18 cellular contexts compared by ENCODE assay signal in the genomic region with DNA sequence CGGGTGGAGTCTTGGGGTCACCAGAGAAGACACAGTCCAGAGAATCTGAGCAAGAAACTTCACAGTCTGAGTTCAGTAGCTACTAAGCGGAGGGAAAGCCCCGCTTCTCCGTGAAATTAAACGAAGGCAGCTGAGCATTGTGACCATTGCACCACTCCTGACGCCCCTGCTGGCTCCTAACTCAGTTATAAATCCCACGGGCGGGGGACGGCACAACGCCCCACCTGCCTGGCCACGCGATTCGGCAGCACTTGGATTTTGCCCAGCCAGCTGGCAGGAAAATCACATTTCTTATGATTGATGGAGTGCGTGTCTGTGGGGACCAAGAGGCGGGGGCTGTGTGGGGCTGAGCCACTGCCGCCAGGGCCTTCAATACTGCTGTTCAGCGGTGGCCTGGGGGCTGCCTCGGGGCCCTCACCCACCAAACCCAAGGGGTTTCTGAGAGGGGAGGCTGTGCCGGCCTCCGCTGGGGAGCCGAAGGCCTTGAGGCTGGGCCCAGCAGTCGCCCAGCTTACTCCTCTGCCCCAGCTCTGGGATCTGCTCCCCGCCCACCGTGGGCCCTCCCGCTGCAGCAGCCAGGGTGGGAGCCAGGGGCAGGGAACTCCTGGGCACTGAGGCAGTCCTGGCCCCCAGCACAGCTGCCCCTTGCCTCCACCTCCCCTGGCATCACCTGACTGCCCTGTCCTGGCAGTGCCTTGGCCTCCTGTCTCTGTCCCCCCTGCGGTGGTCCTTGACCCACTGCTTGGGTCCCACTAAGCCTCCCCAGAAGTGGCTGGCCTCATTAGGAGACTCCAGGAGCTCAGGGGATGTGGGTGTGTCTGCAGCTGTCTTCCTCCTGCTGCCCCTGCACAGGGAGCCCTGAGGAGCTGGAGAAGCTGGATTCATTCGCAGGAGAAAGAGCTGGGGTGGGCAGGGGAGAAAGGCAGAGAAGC.
"Had no signal": no experiment of that assay in that cellular context is flagged by ENCODE, and none has a peak within 500 bp of the region (broad histone marks: within the 10 kb centered on the region; RNA-seq: fewer than 3 reads in every experiment).

No MANE protein-coding gene starts in this region.

- H3K36me3 Mint-ChIP-seq: stimulated activated effector memory CD8-positive, alpha-beta T cell treated with anti-CD3 and anti-CD28 coated beads, Interleukin-12 subunit alpha, Interleukin-12 subunit beta, amount 100 ng/mL, for 72 hours; type B pancreatic cell had no signal

- FAIRE-seq: colon had no signal

- H3K4me1 Mint-ChIP-seq: activated CD4-positive, alpha-beta T cell treated with anti-CD3 and anti-CD28 coated beads, Interleukin-2, amount 10 ng/mL, durations not matched to agents 7 days and 5 days; activated naive CD8-positive, alpha-beta T cell treated with anti-CD3 and anti-CD28 coated beads, Interleukin-2, amount 50 U/mL, for 24 hours; stimulated activated effector memory CD8-positive, alpha-beta T cell treated with anti-CD3 and anti-CD28 coated beads, Interleukin-12 subunit alpha, Interleukin-12 subunit beta, amount 100 ng/mL, for 72 hours had no signal

- DNase-seq: activated CD4-positive, alpha-beta T cell treated with anti-CD3 and anti-CD28 coated beads, Interleukin-2, amount 10 ng/mL, durations not matched to agents 7 days and 5 days; activated CD8-positive, alpha-beta T cell treated with anti-CD3 and anti-CD28 coated beads, Interleukin-2, amount 10 ng/mL, durations not matched to agents 7 days and 5 days; activated naive CD4-positive, alpha-beta T cell treated with anti-CD3 and anti-CD28 coated beads for 36 hours; activated naive CD8-positive, alpha-beta T cell treated with anti-CD3 and anti-CD28 coated beads, Interleukin-2, amount 50 U/mL, for 24 hours; activated T-cell treated with anti-CD3 and anti-CD28 coated beads, Interleukin-2, amount 50 U/mL, for 4 hours; anterior cingulate cortex; brain microvascular endothelial cell; central memory CD4-positive, alpha-beta T cell; dorsolateral prefrontal cortex; foreskin keratinocyte; ovary; right lobe of liver; stimulated activated CD4-positive, alpha-beta T cell treated with anti-CD3 and anti-CD28 coated beads, Interleukin-4, amount 100 ng/mL, for 24 hours; T1000; testis had no signal

- H3K9me3 Mint-ChIP-seq: activated CD4-positive, alpha-beta T cell treated with anti-CD3 and anti-CD28 coated beads, Interleukin-2, amount 10 ng/mL, durations not matched to agents 7 days and 5 days; activated naive CD4-positive, alpha-beta T cell treated with anti-CD3 and anti-CD28 coated beads for 36 hours; activated naive CD8-positive, alpha-beta T cell treated with anti-CD3 and anti-CD28 coated beads, Interleukin-2, amount 50 U/mL, for 24 hours; activated T-cell treated with anti-CD3 and anti-CD28 coated beads, Interleukin-2, amount 50 U/mL, for 4 hours; stimulated activated effector memory CD8-positive, alpha-beta T cell treated with anti-CD3 and anti-CD28 coated beads, Interleukin-12 subunit alpha, Interleukin-12 subunit beta, amount 100 ng/mL, for 72 hours; type B pancreatic cell had no signal

- H3K4me3 Mint-ChIP-seq: activated CD4-positive, alpha-beta T cell treated with anti-CD3 and anti-CD28 coated beads, Interleukin-2, amount 10 ng/mL, durations not matched to agents 7 days and 5 days; activated CD8-positive, alpha-beta T cell treated with anti-CD3 and anti-CD28 coated beads, Interleukin-2, amount 10 ng/mL, durations not matched to agents 7 days and 5 days; activated naive CD4-positive, alpha-beta T cell treated with anti-CD3 and anti-CD28 coated beads for 36 hours; activated naive CD8-positive, alpha-beta T cell treated with anti-CD3 and anti-CD28 coated beads, Interleukin-2, amount 50 U/mL, for 24 hours; activated T-cell treated with anti-CD3 and anti-CD28 coated beads, Interleukin-2, amount 50 U/mL, for 4 hours; stimulated activated effector memory CD8-positive, alpha-beta T cell treated with anti-CD3 and anti-CD28 coated beads, Interleukin-12 subunit alpha, Interleukin-12 subunit beta, amount 100 ng/mL, for 72 hours; type B pancreatic cell had no signal

- H3K27ac Mint-ChIP-seq: activated CD4-positive, alpha-beta T cell treated with anti-CD3 and anti-CD28 coated beads, Interleukin-2, amount 10 ng/mL, durations not matched to agents 7 days and 5 days; activated CD8-positive, alpha-beta T cell treated with anti-CD3 and anti-CD28 coated beads, Interleukin-2, amount 10 ng/mL, durations not matched to agents 7 days and 5 days; activated naive CD4-positive, alpha-beta T cell treated with anti-CD3 and anti-CD28 coated beads for 36 hours; activated naive CD8-positive, alpha-beta T cell treated with anti-CD3 and anti-CD28 coated beads, Interleukin-2, amount 50 U/mL, for 24 hours; stimulated activated effector memory CD8-positive, alpha-beta T cell treated with anti-CD3 and anti-CD28 coated beads, Interleukin-12 subunit alpha, Interleukin-12 subunit beta, amount 100 ng/mL, for 72 hours; type B pancreatic cell had no signal
